In the genomic region with DNA sequence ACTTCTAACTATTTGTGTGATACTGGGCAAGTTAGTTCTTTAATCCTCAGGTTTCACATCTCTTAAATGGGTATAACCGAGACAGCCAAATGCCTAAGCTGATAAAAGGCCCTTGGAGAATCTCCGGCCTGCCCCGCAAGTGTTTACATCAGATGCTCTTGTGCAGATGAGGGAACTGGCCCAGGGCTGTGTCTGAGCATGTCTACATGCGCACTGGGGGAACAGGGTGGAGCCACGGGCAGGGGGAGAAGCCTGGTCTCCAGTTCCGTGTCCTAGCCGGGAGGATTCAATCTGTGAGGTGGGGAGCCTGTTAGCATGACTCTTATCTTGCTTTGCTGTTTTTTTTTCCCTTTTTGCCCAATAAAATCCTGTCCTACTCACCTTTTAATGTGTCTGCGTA, we compare ENCODE assay signal across 1 cellular context.
TF ChIP-seq lines count a peak whose summit lies in the region.

No MANE protein-coding gene starts in this region.

TF ChIP-seq in H1, 55 proteins besides CTCF, POLR2A, EP300 and RAD21:
- TF ChIP-seq SP2 (IDR thresholded peaks at IDR 0.05; ENCODE audit: low read length) (no peak), HDAC2 (IDR thresholded peaks at IDR 0.05; ENCODE audit: borderline replicate concordance in 1 of 2, low read depth in 2 of 2, low read length in 2 of 2) (no peak), KDM1A (IDR thresholded peaks at IDR 0.05; ENCODE audit: borderline replicate concordance, low read length) (peak; percentile 81; the same call in 1 of the 2 replicates), BCL11A (IDR thresholded peaks at IDR 0.05; ENCODE audit: low read depth in 2 of 2, low read length in 2 of 2) (no peak)
